28 cellular contexts compared by ENCODE assay signal in genomic region chr22:40261783-40262182, GRCh38.
"Had no signal": no experiment of that assay in that cellular context is flagged by ENCODE, and none has a peak within 500 bp of the region (broad histone marks: within the 10 kb centered on the region; RNA-seq: fewer than 3 reads in every experiment).

No MANE protein-coding gene starts in this region.

- H3K4me3 Mint-ChIP-seq: activated T-cell treated with anti-CD3 and anti-CD28 coated beads, Interleukin-2, amount 50 U/mL, for 72 hours; brain; neural crest cell; stimulated activated naive CD8-positive, alpha-beta T cell treated with anti-CD3 and anti-CD28 coated beads, Interleukin-15, Interleukin-2, amounts not matched to agents 100 ng/mL and 50 ng/mL, for 24 hours; T-helper 1 cell treated with Interleukin-12 subunit alpha and Interleukin-12 subunit beta and Interleukin-4 antibody, amounts not matched to agents 30 μg/mL and 1 μg/mL, for 36 hours had no signal

- DNase-seq: activated CD4-positive, alpha-beta T cell treated with anti-CD3 and anti-CD28 coated beads, Interleukin-2, amount 50 U/mL, for 1 hour; activated CD4-positive, CD25-positive, alpha-beta regulatory T cell treated with anti-CD3 and anti-CD28 coated beads, Interleukin-2, amount 50 U/mL, for 72 hours; activated naive CD4-positive, alpha-beta T cell; activated T-cell treated with anti-CD3 and anti-CD28 coated beads for 4 hours; activated T-cell treated with anti-CD3 and anti-CD28 coated beads, Interleukin-2, amount 50 U/mL, for 72 hours; dermis blood vessel endothelial cell; effector CD4-positive, alpha-beta T cell; foreskin keratinocyte; left ventricle myocardium superior; mammary epithelial cell; naive B cell; occipital lobe; SK-N-SH; stimulated activated CD4-positive, alpha-beta T cell treated with anti-CD3 and anti-CD28 coated beads, Interleukin-12 subunit alpha, Interleukin-12 subunit beta, amount 100 ng/mL, for 4 hours; stimulated activated CD4-positive, alpha-beta T cell treated with anti-CD3 and anti-CD28 coated beads, Interleukin-4, amount 100 ng/mL, for 1 hour; SW 1271; thyroid gland had no signal

- H3K9me3 ChIP-seq: ascending aorta, esophagus muscularis mucosa, SK-N-SH, thyroid gland, upper lobe of left lung had no signal

- ATAC-seq: activated T-cell treated with anti-CD3 and anti-CD28 coated beads, Interleukin-2, amount 50 U/mL, for 72 hours; foreskin keratinocyte; left ventricle myocardium superior; sciatic nerve had no signal

- H3K4me3 ChIP-seq: ascending aorta, esophagus muscularis mucosa, skin epidermis, thyroid gland, upper lobe of left lung had no signal

- H3K4me2 ChIP-seq: SK-N-SH had no signal

- H3K27ac Mint-ChIP-seq: activated T-cell treated with anti-CD3 and anti-CD28 coated beads, Interleukin-2, amount 50 U/mL, for 72 hours; brain; stimulated activated naive CD8-positive, alpha-beta T cell treated with anti-CD3 and anti-CD28 coated beads, Interleukin-15, Interleukin-2, amounts not matched to agents 100 ng/mL and 50 ng/mL, for 24 hours; T-helper 1 cell treated with Interleukin-12 subunit alpha and Interleukin-12 subunit beta and Interleukin-4 antibody, amounts not matched to agents 30 μg/mL and 1 μg/mL, for 36 hours had no signal

- H3K4me1 ChIP-seq: parathyroid adenoma had no signal

- H3K27me3 Mint-ChIP-seq: activated naive CD8-positive, alpha-beta T cell; brain; naive B cell; stimulated activated naive CD8-positive, alpha-beta T cell treated with anti-CD3 and anti-CD28 coated beads, Interleukin-15, Interleukin-2, amounts not matched to agents 100 ng/mL and 50 ng/mL, for 24 hours had no signal

- H3K27ac ChIP-seq: ascending aorta, esophagus muscularis mucosa, foreskin keratinocyte, parathyroid adenoma, skin epidermis, thyroid gland, upper lobe of left lung had no signal

- H3K27me3 ChIP-seq: ascending aorta, esophagus muscularis mucosa, foreskin keratinocyte, thyroid gland, upper lobe of left lung had no signal

- H3K9ac ChIP-seq: parathyroid adenoma, SK-N-SH had no signal

- H2AFZ ChIP-seq: parathyroid adenoma had no signal

- H3K9me3 Mint-ChIP-seq: naive B cell; T-helper 1 cell treated with Interleukin-12 subunit alpha and Interleukin-12 subunit beta and Interleukin-4 antibody, amounts not matched to agents 30 μg/mL and 1 μg/mL, for 36 hours had no signal
